ENCODE assay signal across 9 cellular contexts in genomic region chr3:128616516-128617269, GRCh38. TPM values are rescaled to one million over a fixed set of nuclear protein-coding genes. Genes with fewer than 3 reads are reported as not detected.
A peak's percentile ranks its signal among the peaks of the same experiment; 100 is the strongest.
DNase-seq lines count a peak whose midpoint lies in the region; ATAC-seq and TF ChIP-seq lines count a peak whose summit lies in the region.
"Had no signal": no experiment of that assay in that cellular context is flagged by ENCODE, and none has a peak within 500 bp of the region (broad histone marks: within the 10 kb centered on the region; RNA-seq: fewer than 3 reads in every experiment).

No MANE protein-coding gene starts in this region.

- no peaks in the 10 kb centered on the region for H3K27me3 Mint-ChIP-seq in activated CD4-positive, alpha-beta T cell treated with anti-CD3 and anti-CD28 coated beads for 36 hours
- H3K27me3 Mint-ChIP-seq in WTC11 (ENCODE audit: low read depth) = no peaks in the 10 kb centered on the region

- ATAC-seq in activated CD4-positive, alpha-beta T cell treated with anti-CD3 and anti-CD28 coated beads for 36 hours = no peak
- no peak for ATAC-seq in WTC11
- no peak for ATAC-seq in PC-3
- no peak for ATAC-seq in HG03432 (IDR thresholded peaks at IDR 0.05; ENCODE audit: unreplicated experiment)
- ATAC-seq in left lobe of liver = no peak

- H3K36me3 Mint-ChIP-seq in activated CD4-positive, alpha-beta T cell treated with anti-CD3 and anti-CD28 coated beads for 36 hours (ENCODE audit: low read depth) = peaks cover 34% of the 10 kb centered on the region
- peaks cover 24% of the 10 kb centered on the region for H3K36me3 Mint-ChIP-seq in WTC11

- H3K4me1 Mint-ChIP-seq in activated CD4-positive, alpha-beta T cell treated with anti-CD3 and anti-CD28 coated beads for 36 hours = peaks cover 33% of the 10 kb centered on the region
- peaks cover 14% of the 10 kb centered on the region for H3K4me1 Mint-ChIP-seq in WTC11

- H3K36me3 ChIP-seq in iPS-15b (ENCODE audit: control insufficient read depth, insufficient read depth, low read length) (peaks cover 23% of the 10 kb centered on the region), stomach smooth muscle (ENCODE audit: control insufficient read depth in 2 of 2, insufficient read depth in 2 of 2, low read length in 2 of 2) (peaks cover 12 to 20% of the 10 kb centered on the region in 2 donors), PC-3 (ENCODE audit: low read depth, low read length) (peaks cover 33% of the 10 kb centered on the region)

- no peak overlapping the region for H2AFZ ChIP-seq in PC-3 (ENCODE audit: low read length)

- intact Hi-C loops in activated CD4-positive, alpha-beta T cell treated with anti-CD3 and anti-CD28 coated beads for 36 hours (cut with DNase I, micrococcal nuclease) = loop anchor here (1.0 to 5.0 kb wide), 15 partner anchors 34 to 662 kb away; partner anchors contain the start of genes ACAD9 (in 2 of the 2), RPN1 (in 2 of the 2), COPG1 (in 1 of the 2) and EEFSEC (in 1 of the 2)
- intact Hi-C loops in PC-3 (cut with micrococcal nuclease) = no loop called here

- no peaks in the 10 kb centered on the region for H4K20me1 ChIP-seq in PC-3 (ENCODE audit: low read length)

- BruUV-seq in PC-3 (replicated peaks; lab: Mats Ljungman, UMichigan) = no TSS peak

- no peaks in the 10 kb centered on the region for H3K9me2 ChIP-seq in PC-3 (replicated peaks; ENCODE audit: low read length)

- TF ChIP-seq CTCF in WTC11 (IDR thresholded peaks at IDR 0.05) = no peak
- TF ChIP-seq CTCF in PC-3 (conservative IDR thresholded peaks at IDR 0.05; ENCODE audit: low read depth, low read length) = no peak

- H3K27ac ChIP-seq in stomach smooth muscle (ENCODE audit: low read length) (peak overlapping the region; percentile 64), PC-3 (ENCODE audit: low read length) (no peak overlapping the region)

- no peaks in the 10 kb centered on the region for H3K79me2 ChIP-seq in PC-3 (ENCODE audit: low read length)

- H3K4me1 ChIP-seq in iPS-15b (ENCODE audit: control insufficient read depth, insufficient read depth, low read length) (peaks cover 4% of the 10 kb centered on the region), stomach smooth muscle (ENCODE audit: control insufficient read depth, insufficient read depth, low read length) (peaks cover 20% of the 10 kb centered on the region), PC-3 (ENCODE audit: insufficient read depth, low read length) (no peaks in the 10 kb centered on the region)

- DNase-seq in activated CD4-positive, alpha-beta T cell treated with anti-CD3 and anti-CD28 coated beads for 36 hours = no peak
- DNase-seq in activated CD4-positive, alpha-beta T cell treated with anti-CD3 and anti-CD28 coated beads, Interleukin-2, amount 50 U/mL, for 48 hours = no peak
- DNase-seq in WTC11 (ENCODE audit: low spot score) (no peak), PC-3 (no peak), left lobe of liver (ENCODE audit: low spot score) (no peak)

- H3K4me3 ChIP-seq in iPS-15b (ENCODE audit: low read depth, low read length) (peak overlapping the region; percentile 73), stomach smooth muscle (ENCODE audit: low read length in 2 of 2) (peak overlapping the region in 1 of 2 donors; percentile 96), PC-3 (ENCODE audit: low read length) (no peak overlapping the region)

- CTCF ChIA-PET in activated CD4-positive, alpha-beta T cell treated with anti-CD3 and anti-CD28 coated beads for 36 hours (lab: Charles Lee) = interaction anchor here (0.6 to 1.8 kb wide), 6 partner anchors 12 to 350 kb away, joined by 3 to 14 read pairs (median 4); partner anchors contain the start of gene ACAD9
- CTCF ChIA-PET in WTC11 (lab: Charles Lee) (interaction anchor here (0.5 to 2.9 kb wide), 12 partner anchors 9 to 259 kb away, joined by 3 to 55 read pairs (median 6); no protein-coding TSS in a partner anchor), PC-3 (lab: Charles Lee) (no interaction called here)

- H3K4me2 ChIP-seq in PC-3 (ENCODE audit: low read length) = no peak overlapping the region

- H3K27me3 ChIP-seq in iPS-15b (ENCODE audit: control insufficient read depth, insufficient read depth, low read length) (no peaks in the 10 kb centered on the region), stomach smooth muscle (ENCODE audit: control insufficient read depth in 1 of 2, insufficient read depth in 2 of 2, low read length in 2 of 2) (no peaks in the 10 kb centered on the region), PC-3 (ENCODE audit: low read length) (no peaks in the 10 kb centered on the region)
- H3K27me3 ChIP-seq: thyroid gland had no signal

- H3F3A ChIP-seq in PC-3 (ENCODE audit: low read length, unreplicated experiment) = no peaks in the 10 kb centered on the region

- no peaks in the 10 kb centered on the region for H3K9me3 Mint-ChIP-seq in activated CD4-positive, alpha-beta T cell treated with anti-CD3 and anti-CD28 coated beads for 36 hours (ENCODE audit: low read depth)
- no peaks in the 10 kb centered on the region for H3K9me3 Mint-ChIP-seq in WTC11

- POLR2A ChIA-PET in activated CD4-positive, alpha-beta T cell treated with anti-CD3 and anti-CD28 coated beads for 36 hours (lab: Charles Lee) = no interaction called here
- POLR2A ChIA-PET in WTC11 (lab: Charles Lee) (interaction anchor here (1.5 kb wide), 1 partner anchor 64 kb away, joined by 5 read pairs; no protein-coding TSS in a partner anchor), PC-3 (lab: Charles Lee; ENCODE audit: unreplicated experiment) (no interaction called here)

- H3K4me3 Mint-ChIP-seq in activated CD4-positive, alpha-beta T cell treated with anti-CD3 and anti-CD28 coated beads for 36 hours = peak overlapping the region; percentile 92
- H3K4me3 Mint-ChIP-seq in WTC11 = peak overlapping the region; percentile 91

- H3K9me3 ChIP-seq in iPS-15b (ENCODE audit: control insufficient read depth, insufficient read depth, low read length) (no peaks in the 10 kb centered on the region), stomach smooth muscle (ENCODE audit: control insufficient read depth in 2 of 2, low read length in 2 of 2) (no peaks in the 10 kb centered on the region), PC-3 (ENCODE audit: low read length) (no peaks in the 10 kb centered on the region)
- H3K9me3 ChIP-seq: thyroid gland had no signal

- H3K9ac ChIP-seq in iPS-15b (ENCODE audit: low read depth, low read length) (peak overlapping the region; percentile 87), stomach smooth muscle (ENCODE audit: low read length in 2 of 2) (peak overlapping the region; percentile 90 to 95), PC-3 (ENCODE audit: low read length) (no peak overlapping the region)

- H3K27ac Mint-ChIP-seq in activated CD4-positive, alpha-beta T cell treated with anti-CD3 and anti-CD28 coated beads for 36 hours = peak overlapping the region; percentile 97
- no peak overlapping the region for H3K27ac Mint-ChIP-seq in WTC11

TF ChIP-seq in WTC11, 78 proteins besides CTCF, POLR2A, EP300 and RAD21:
- TF ChIP-seq NFE2L1 (CRISPR knock-in tag; IDR thresholded peaks at IDR 0.05) = no peak
TF ChIP-seq in WTC11: peak in this region for 0.

RNA-seq across cellular contexts. Expression of gene RPN1, which starts 33.9 kb away (rescaled TPM):
- 100 to 1,000 TPM; 138 to 153 TPM for total RNA-seq in activated CD4-positive, alpha-beta T cell treated with anti-CD3 and anti-CD28 coated beads for 36 hours
- total RNA-seq in WTC11 (2021) (153 to 163 TPM (median 160 TPM) in 3 replicates), PC-3 (2014; rRNA removed) (262 and 270 TPM in 2 replicates), left lobe of liver (198 TPM)
